Comparison of ENCODE assay signal across 21 cellular contexts in the genomic region with DNA sequence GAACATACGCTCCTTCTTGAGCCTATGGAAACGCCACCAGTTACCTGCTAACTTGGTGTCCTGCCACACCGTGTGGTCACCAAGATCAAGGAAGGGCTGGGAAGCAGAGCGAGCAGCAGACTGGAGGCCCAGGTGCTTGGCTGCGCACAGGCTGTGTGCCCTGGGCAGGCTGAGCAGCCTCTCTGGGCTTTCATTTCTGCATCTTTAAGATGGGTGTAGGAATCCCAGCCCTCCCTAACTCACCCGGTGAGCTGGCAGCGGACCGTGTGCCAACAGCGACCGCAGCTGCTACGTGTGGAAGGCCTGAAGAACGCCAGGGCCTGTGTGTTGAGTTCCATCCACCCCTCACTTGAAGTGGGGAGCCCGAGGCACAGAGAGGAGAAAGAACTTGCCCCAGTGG.
"Had no signal": no experiment of that assay in that cellular context is flagged by ENCODE, and none has a peak within 500 bp of the region (broad histone marks: within the 10 kb centered on the region; RNA-seq: fewer than 3 reads in every experiment).

No MANE protein-coding gene starts in this region.

- H3K4me3 Mint-ChIP-seq: activated CD8-positive, alpha-beta T cell treated with anti-CD3 and anti-CD28 coated beads for 36 hours; activated naive CD8-positive, alpha-beta T cell treated with anti-CD3 and anti-CD28 coated beads, Interleukin-2, amount 50 U/mL, for 24 hours; central memory CD8-positive, alpha-beta T cell; T-helper 1 cell treated with Interleukin-12 subunit alpha and Interleukin-12 subunit beta and Interleukin-4 antibody, amounts not matched to agents 30 μg/mL and 1 μg/mL, for 36 hours had no signal

- H3K27ac ChIP-seq: ascending aorta had no signal

- H3K27ac Mint-ChIP-seq: activated CD8-positive, alpha-beta T cell treated with anti-CD3 and anti-CD28 coated beads for 36 hours; brain; T-helper 1 cell treated with Interleukin-12 subunit alpha and Interleukin-12 subunit beta and Interleukin-4 antibody, amounts not matched to agents 30 μg/mL and 1 μg/mL, for 36 hours had no signal

- H3K4me1 Mint-ChIP-seq: central memory CD8-positive, alpha-beta T cell had no signal

- H3K4me1 ChIP-seq: ascending aorta had no signal

- H3K4me3 ChIP-seq: ascending aorta had no signal

- H3K36me3 Mint-ChIP-seq: activated naive CD4-positive, alpha-beta T cell treated with anti-CD3 and anti-CD28 coated beads, Interleukin-2, amount 50 U/mL, for 72 hours; brain had no signal

- H3K27me3 ChIP-seq: ascending aorta had no signal

- H3K9me3 Mint-ChIP-seq: activated naive CD8-positive, alpha-beta T cell treated with anti-CD3 and anti-CD28 coated beads, Interleukin-2, amount 50 U/mL, for 24 hours; central memory CD8-positive, alpha-beta T cell had no signal

- H3K9me3 ChIP-seq: ascending aorta had no signal

- ATAC-seq: activated CD4-positive, CD25-positive, alpha-beta regulatory T cell treated with anti-CD3 and anti-CD28 coated beads, Interleukin-2, amount 50 U/mL, for 24 hours; activated CD8-positive, alpha-beta T cell treated with anti-CD3 and anti-CD28 coated beads for 36 hours; activated naive CD8-positive, alpha-beta T cell treated with anti-CD3 and anti-CD28 coated beads, Interleukin-2, amount 50 U/mL, for 24 hours; PC-3 had no signal

- H3K36me3 ChIP-seq: ascending aorta had no signal

- DNase-seq: activated CD4-positive, alpha-beta T cell treated with anti-CD3 and anti-CD28 coated beads for 4 hours; activated CD8-positive, alpha-beta memory T cell treated with anti-CD3 and anti-CD28 coated beads, Interleukin-2, amount 50 U/mL, for 4 hours; activated CD8-positive, alpha-beta T cell treated with anti-CD3 and anti-CD28 coated beads for 36 hours; activated naive CD8-positive, alpha-beta T cell treated with anti-CD3 and anti-CD28 coated beads, Interleukin-2, amount 50 U/mL, for 24 hours; activated T-cell treated with anti-CD3 and anti-CD28 coated beads, Interleukin-2, amount 50 U/mL, for 1 hour; amniotic stem cell; NCI-H1105; NCI-H1436; NCI-H1694 treated with DMSO at 0.1 percent for 48 hours; NCI-H2081; NCI-H510A treated with DMSO at 0.1 percent for 48 hours; NCI-H69; NK-92 treated with Interleukin-12 subunit alpha and Interleukin-12 subunit beta, amount 100 ng/mL, for 24 hours; PC-3; SHP77 treated with DMSO at 0.1 percent for 48 hours had no signal
